8 cellular contexts compared by ENCODE assay signal in the genomic region with DNA sequence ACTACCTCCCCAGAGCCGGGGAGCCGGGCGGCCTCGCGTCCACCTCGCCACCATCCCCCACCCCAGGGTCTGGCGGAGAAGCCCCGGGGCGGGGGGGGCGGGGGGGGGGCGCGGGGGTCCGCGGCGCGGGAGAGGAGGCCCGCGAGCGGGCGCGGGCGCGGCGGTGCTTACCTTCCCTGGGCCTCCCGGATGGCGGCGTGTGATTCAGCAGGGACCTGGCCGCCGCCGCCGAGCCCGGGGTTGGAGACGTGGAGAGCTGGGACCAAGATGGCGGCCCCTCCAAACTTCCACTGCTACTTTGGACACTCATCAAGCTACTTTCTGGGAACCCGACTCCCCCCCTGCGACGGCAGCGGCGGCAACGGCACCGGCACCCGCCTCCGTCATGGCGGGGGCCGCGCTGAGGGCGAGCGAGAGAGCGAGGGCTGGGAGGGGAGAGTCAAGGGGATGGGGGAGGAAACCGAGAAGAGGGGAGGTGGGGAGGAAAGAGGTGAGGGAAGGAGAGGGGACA. TPM values are rescaled to one million over a fixed set of nuclear protein-coding genes. Genes with fewer than 3 reads are reported as not detected.
DNase-seq lines count a peak whose midpoint lies in the region; ATAC-seq and TF ChIP-seq lines count a peak whose summit lies in the region.

No MANE protein-coding gene starts in this region.

- ATAC-seq in HG02763 (IDR thresholded peaks at IDR 0.05; ENCODE audit: unreplicated experiment), result peak; percentile 21

- intact Hi-C loops in lower leg skin (cut with DNase I; ENCODE audit: low total_unique reads), result loop anchor here (5.0 kb wide), 1 partner anchor 188 kb away; no protein-coding TSS in a partner anchor

- peak overlapping the region; percentile 98 to 99 for H3K27ac ChIP-seq in coronary artery

- in situ Hi-C loops in GM13976 (cut with MboI; ENCODE audit: low sequenced_read_pairs, unreplicated experiment), result loop anchor here (10.0 kb wide), 1 partner anchor 155 kb away; no protein-coding TSS in a partner anchor

- DNase-seq in GM13976 (ENCODE audit: low spot score), result peak; percentile 67
- DNase-seq in NCI-H2107 treated with DMSO at 0.1 percent for 48 hours (lab: John Stamatoyannopoulos, UW; ENCODE audit: unreplicated experiment), result peak; percentile 28
- peak; percentile 65 to 70 for DNase-seq in activated CD4-positive, alpha-beta T cell treated with anti-CD3 and anti-CD28 coated beads for 4 hours
- DNase-seq in coronary artery (ENCODE audit: low spot score), result peak; percentile 79
- DNase-seq in lower leg skin (ENCODE audit: low spot score in 2 of 2), result peak; percentile 47 to 93
- peak; percentile 74 for DNase-seq in stimulated activated CD4-positive, alpha-beta T cell treated with anti-CD3 and anti-CD28 coated beads, Interleukin-4, amount 100 ng/mL, for 24 hours
- DNase-seq in NCI-H226, result no peak

- H3K4me3 ChIP-seq in coronary artery (peak overlapping the region; percentile 96), lower leg skin (ENCODE audit: low read depth, poor library complexity, severe bottlenecking) (peak overlapping the region; percentile 95)

- TF ChIP-seq CTCF in GM13976 (IDR thresholded peaks at IDR 0.05; ENCODE audit: borderline replicate concordance, control extremely low read depth, extremely low read depth, insufficient read depth, missing control alignments), result no peak
- no peak for TF ChIP-seq CTCF in coronary artery (IDR thresholded peaks at IDR 0.05)
- no peak for TF ChIP-seq CTCF in lower leg skin (IDR thresholded peaks at IDR 0.05)

- no peak for TF ChIP-seq POLR2A in lower leg skin (IDR thresholded peaks at IDR 0.05)

- 0 to 1% methylated on average over 25 to 42 of the region's 50 CpGs for WGBS in lower leg skin, 2 donors

RNA-seq across cellular contexts. Expression of gene TLK1, which starts 0.5 kb away (rescaled TPM):
- total RNA-seq in lower leg skin, result 10 to 100 TPM; 22.9 to 68.3 (median 26.2) TPM
